In genomic region chr1:241840164-241840563, GRCh38 we compare ENCODE assay signal across 27 cellular contexts. TPM values are rescaled to one million over a fixed set of nuclear protein-coding genes. Genes with fewer than 3 reads are reported as not detected.
"Had no signal": no experiment of that assay in that cellular context is flagged by ENCODE, and none has a peak within 500 bp of the region (broad histone marks: within the 10 kb centered on the region; RNA-seq: fewer than 3 reads in every experiment).

No MANE protein-coding gene starts in this region.

- FAIRE-seq: colon had no signal

- H3K36me3 ChIP-seq: ascending aorta, brain microvascular endothelial cell, esophagus muscularis mucosa had no signal

- H3K9me3 ChIP-seq: ascending aorta, esophagus muscularis mucosa had no signal

- DNase-seq: activated CD4-positive, alpha-beta memory T cell treated with anti-CD3 and anti-CD28 coated beads for 36 hours; activated CD4-positive, alpha-beta T cell treated with anti-CD3 and anti-CD28 coated beads for 36 hours; activated CD4-positive, alpha-beta T cell treated with anti-CD3 and anti-CD28 coated beads, Interleukin-2, amount 10 ng/mL, durations not matched to agents 24 days and 14 days; activated CD4-positive, CD25-positive, alpha-beta regulatory T cell; activated CD4-positive, CD25-positive, alpha-beta regulatory T cell treated with anti-CD3 and anti-CD28 coated beads, Interleukin-2, amount 50 U/mL, for 72 hours; activated CD8-positive, alpha-beta memory T cell treated with anti-CD3 and anti-CD28 coated beads, Interleukin-2, amount 10 ng/mL, durations not matched to agents 7 days and 5 days; activated CD8-positive, alpha-beta memory T cell treated with anti-CD3 and anti-CD28 coated beads, Interleukin-2, amount 50 U/mL, for 4 hours; activated CD8-positive, alpha-beta T cell treated with anti-CD3 and anti-CD28 coated beads, Interleukin-2, amount 10 ng/mL, durations not matched to agents 7 days and 5 days; activated gamma-delta T cell; activated naive CD4-positive, alpha-beta T cell; activated naive CD4-positive, alpha-beta T cell treated with anti-CD3 and anti-CD28 coated beads, Interleukin-2, amount 10 ng/mL, durations not matched to agents 7 days and 5 days; activated naive CD8-positive, alpha-beta T cell treated with anti-CD3 and anti-CD28 coated beads, Interleukin-2, amount 10 ng/mL, durations not matched to agents 7 days and 5 days; activated T-cell treated with anti-CD3 and anti-CD28 coated beads, Interleukin-2, amount 50 U/mL, for 1 hour; activated T-cell treated with anti-CD3 and anti-CD28 coated beads, Interleukin-2, amount 50 U/mL, for 72 hours; brain microvascular endothelial cell; caudate nucleus; cortex of kidney; dermis blood vessel endothelial cell; effector CD4-positive, alpha-beta T cell; effector memory CD8-positive, alpha-beta T cell; erythroblast; foreskin melanocyte; head of caudate nucleus; T-helper 2 cell had no signal

- H3K27me3 ChIP-seq: ascending aorta, brain microvascular endothelial cell, esophagus muscularis mucosa had no signal

- H3K4me1 ChIP-seq: ascending aorta, esophagus muscularis mucosa had no signal

- H3K4me3 ChIP-seq: ascending aorta, esophagus muscularis mucosa had no signal

- ATAC-seq: activated CD4-positive, alpha-beta T cell treated with anti-CD3 and anti-CD28 coated beads for 36 hours; activated CD8-positive, alpha-beta memory T cell treated with anti-CD3 and anti-CD28 coated beads, Interleukin-2, amount 10 ng/mL, durations not matched to agents 7 days and 5 days; activated CD8-positive, alpha-beta T cell treated with anti-CD3 and anti-CD28 coated beads, Interleukin-2, amount 10 ng/mL, durations not matched to agents 7 days and 5 days; effector memory CD8-positive, alpha-beta T cell had no signal

- H3K27ac ChIP-seq: ascending aorta, brain microvascular endothelial cell, esophagus muscularis mucosa had no signal

RNA-seq across cellular contexts. Expression of gene EXO1, which starts 7.8 kb away (rescaled TPM):
- total RNA-seq: ascending aorta had no signal
